Comparison of ENCODE assay signal across 1 cellular context in the genomic region with DNA sequence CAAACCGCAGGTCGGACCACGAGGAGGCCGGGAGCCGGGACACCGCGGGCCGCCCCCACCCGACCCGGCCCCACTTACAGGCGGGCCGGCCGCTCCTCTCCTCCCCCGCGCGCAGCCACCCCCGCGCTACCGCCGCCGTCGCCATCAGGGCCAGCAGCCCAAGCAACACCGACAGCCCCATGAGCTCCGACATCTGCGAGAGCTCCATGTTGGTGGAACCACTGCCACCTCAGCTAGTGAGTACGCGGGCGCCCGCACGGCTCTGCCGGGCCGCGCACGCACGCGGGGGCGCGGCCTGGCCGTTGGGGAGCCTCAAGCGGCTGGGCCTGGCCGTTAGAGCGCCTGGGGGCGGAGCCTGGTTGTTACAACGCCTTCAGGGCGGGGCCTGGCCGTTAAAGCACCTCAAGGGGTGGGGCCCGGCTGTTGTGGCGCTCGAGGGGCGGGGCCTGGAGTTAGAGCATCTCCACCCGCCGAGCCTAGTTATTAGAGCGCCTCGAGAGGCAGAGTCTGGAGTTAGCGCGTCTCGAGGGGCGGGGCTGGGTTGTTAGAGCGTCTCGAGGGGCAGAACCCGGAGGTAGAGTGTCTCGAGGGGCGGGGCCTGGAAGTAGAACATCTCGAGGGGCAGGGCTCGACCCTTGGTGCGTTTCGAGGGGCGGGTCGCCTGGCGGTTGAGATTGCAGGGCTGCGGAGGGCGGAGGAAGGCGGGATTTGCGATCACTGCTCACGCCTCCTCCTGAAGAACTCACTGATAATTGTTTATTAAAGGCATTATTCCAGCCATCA.
A peak's percentile ranks its signal among the peaks of the same experiment; 100 is the strongest.
TF ChIP-seq lines count a peak whose summit lies in the region.

Gene TBL2 (minus strand): TSS at position 238 of the 783 bp plus-strand sequence. CDS start 30 bp downstream, at position 208.

TF ChIP-seq in K562, 482 proteins besides CTCF, POLR2A, EP300 and RAD21 (continued from another document and continues in another):
- TF ChIP-seq, protein P1, sequence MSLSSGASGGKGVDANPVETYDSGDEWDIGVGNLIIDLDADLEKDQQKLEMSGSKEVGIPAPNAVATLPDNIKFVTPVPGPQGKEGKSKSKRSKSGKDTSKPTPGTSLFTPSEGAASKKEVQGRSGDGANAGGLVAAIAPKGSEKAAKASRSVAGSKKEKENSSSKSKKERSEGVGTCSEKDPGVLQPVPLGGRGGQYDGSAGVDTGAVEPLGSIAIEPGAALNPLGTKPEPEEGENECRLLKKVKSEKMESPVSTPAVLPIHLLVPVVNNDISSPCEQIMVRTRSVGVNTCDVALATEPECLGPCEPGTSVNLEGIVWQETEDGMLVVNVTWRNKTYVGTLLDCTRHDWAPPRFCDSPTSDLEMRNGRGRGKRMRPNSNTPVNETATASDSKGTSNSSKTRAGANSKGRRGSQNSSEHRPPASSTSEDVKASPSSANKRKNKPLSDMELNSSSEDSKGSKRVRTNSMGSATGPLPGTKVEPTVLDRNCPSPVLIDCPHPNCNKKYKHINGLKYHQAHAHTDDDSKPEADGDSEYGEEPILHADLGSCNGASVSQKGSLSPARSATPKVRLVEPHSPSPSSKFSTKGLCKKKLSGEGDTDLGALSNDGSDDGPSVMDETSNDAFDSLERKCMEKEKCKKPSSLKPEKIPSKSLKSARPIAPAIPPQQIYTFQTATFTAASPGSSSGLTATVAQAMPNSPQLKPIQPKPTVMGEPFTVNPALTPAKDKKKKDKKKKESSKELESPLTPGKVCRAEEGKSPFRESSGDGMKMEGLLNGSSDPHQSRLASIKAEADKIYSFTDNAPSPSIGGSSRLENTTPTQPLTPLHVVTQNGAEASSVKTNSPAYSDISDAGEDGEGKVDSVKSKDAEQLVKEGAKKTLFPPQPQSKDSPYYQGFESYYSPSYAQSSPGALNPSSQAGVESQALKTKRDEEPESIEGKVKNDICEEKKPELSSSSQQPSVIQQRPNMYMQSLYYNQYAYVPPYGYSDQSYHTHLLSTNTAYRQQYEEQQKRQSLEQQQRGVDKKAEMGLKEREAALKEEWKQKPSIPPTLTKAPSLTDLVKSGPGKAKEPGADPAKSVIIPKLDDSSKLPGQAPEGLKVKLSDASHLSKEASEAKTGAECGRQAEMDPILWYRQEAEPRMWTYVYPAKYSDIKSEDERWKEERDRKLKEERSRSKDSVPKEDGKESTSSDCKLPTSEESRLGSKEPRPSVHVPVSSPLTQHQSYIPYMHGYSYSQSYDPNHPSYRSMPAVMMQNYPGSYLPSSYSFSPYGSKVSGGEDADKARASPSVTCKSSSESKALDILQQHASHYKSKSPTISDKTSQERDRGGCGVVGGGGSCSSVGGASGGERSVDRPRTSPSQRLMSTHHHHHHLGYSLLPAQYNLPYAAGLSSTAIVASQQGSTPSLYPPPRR (CRISPR knock-in tag; IDR thresholded peaks at IDR 0.05; ENCODE audit: borderline replicate concordance) = no peak
- TF ChIP-seq, protein P2, sequence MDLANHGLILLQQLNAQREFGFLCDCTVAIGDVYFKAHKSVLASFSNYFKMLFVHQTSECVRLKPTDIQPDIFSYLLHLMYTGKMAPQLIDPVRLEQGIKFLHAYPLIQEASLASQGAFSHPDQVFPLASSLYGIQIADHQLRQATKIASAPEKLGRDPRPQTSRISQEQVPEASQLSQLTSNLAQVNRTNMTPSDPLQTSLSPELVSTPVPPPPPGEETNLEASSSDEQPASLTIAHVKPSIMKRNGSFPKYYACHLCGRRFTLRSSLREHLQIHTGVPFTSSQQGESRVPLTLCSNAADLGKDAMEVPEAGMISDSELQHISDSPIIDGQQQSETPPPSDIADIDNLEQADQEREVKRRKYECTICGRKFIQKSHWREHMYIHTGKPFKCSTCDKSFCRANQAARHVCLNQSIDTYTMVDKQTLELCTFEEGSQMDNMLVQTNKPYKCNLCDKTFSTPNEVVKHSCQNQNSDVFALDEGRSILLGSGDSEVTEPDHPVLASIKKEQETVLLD (IDR thresholded peaks at IDR 0.05) = no peak
- TF ChIP-seq CLOCK (CRISPR knock-in tag; IDR thresholded peaks at IDR 0.05; ENCODE audit: borderline replicate concordance) (no peak), FOXJ3 (CRISPR knock-in tag; IDR thresholded peaks at IDR 0.05) (no peak), HDAC1 (IDR thresholded peaks at IDR 0.05) (peak in 1 of 2 experiments; percentile 63; a peak in 1 of 4 replicates), ZNF253 (CRISPR knock-in tag; conservative IDR thresholded peaks at IDR 0.05) (no peak), GTF3C2 (IDR thresholded peaks at IDR 0.05; ENCODE audit: borderline replicate concordance, extremely low read depth, insufficient read length) (no peak), EP400 (IDR thresholded peaks at IDR 0.05) (peak; percentile 91; the same call in 1 of the 2 replicates), ATF7 (IDR thresholded peaks at IDR 0.05) (peak; percentile 66; the same call in 1 of the 2 replicates), ZNF184 (CRISPR knock-in tag; IDR thresholded peaks at IDR 0.05) (no peak), E2F8 (IDR thresholded peaks at IDR 0.05; ENCODE audit: low read depth, partially characterized antibody) (no peak), TBL1XR1 (IDR thresholded peaks at IDR 0.05; ENCODE audit: low read length in 2 of 2) (no peak), NONO (IDR thresholded peaks at IDR 0.05; ENCODE audit: low read depth in 2 of 2, low read length in 1 of 2) (peak; percentile 31 to 92; a peak in 3 of 4 replicates), ZBTB33 (CRISPR knock-in tag; IDR thresholded peaks at IDR 0.05) (peak; percentile 69; the same call in 1 of the 2 replicates), HMGN3 (IDR thresholded peaks at IDR 0.05; ENCODE audit: borderline replicate concordance, extremely low read depth, insufficient read length, low read depth, low read length) (peak; percentile 92), PCBP2 (IDR thresholded peaks at IDR 0.05; ENCODE audit: low read depth, low read length, poor library complexity, severe bottlenecking) (no peak), KDM4B (IDR thresholded peaks at IDR 0.05; ENCODE audit: borderline replicate concordance in 2 of 2, low read depth in 1 of 2) (no peak), E2F3 (CRISPR knock-in tag; IDR thresholded peaks at IDR 0.05) (no peak; the same call in 1 of the 2 replicates), HDAC6 (IDR thresholded peaks at IDR 0.05; ENCODE audit: low read depth, low read length) (no peak), ZNF696 (CRISPR knock-in tag; conservative IDR thresholded peaks at IDR 0.05) (no peak), SMAD3 (CRISPR knock-in tag; conservative IDR thresholded peaks at IDR 0.05) (no peak; the same call in 1 of the 2 replicates), ARID1B (IDR thresholded peaks at IDR 0.05) (no peak)
- TF ChIP-seq, protein P3, sequence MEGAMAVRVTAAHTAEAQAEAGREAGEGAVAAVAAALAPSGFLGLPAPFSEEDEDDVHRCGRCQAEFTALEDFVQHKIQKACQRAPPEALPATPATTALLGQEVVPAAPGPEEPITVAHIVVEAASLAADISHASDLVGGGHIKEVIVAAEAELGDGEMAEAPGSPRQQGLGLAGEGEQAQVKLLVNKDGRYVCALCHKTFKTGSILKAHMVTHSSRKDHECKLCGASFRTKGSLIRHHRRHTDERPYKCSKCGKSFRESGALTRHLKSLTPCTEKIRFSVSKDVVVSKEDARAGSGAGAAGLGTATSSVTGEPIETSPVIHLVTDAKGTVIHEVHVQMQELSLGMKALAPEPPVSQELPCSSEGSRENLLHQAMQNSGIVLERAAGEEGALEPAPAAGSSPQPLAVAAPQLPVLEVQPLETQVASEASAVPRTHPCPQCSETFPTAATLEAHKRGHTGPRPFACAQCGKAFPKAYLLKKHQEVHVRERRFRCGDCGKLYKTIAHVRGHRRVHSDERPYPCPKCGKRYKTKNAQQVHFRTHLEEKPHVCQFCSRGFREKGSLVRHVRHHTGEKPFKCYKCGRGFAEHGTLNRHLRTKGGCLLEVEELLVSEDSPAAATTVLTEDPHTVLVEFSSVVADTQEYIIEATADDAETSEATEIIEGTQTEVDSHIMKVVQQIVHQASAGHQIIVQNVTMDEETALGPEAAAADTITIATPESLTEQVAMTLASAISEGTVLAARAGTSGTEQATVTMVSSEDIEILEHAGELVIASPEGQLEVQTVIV (CRISPR knock-in tag; IDR thresholded peaks at IDR 0.05; ENCODE audit: borderline replicate concordance) = no peak
- TF ChIP-seq, protein P4, sequence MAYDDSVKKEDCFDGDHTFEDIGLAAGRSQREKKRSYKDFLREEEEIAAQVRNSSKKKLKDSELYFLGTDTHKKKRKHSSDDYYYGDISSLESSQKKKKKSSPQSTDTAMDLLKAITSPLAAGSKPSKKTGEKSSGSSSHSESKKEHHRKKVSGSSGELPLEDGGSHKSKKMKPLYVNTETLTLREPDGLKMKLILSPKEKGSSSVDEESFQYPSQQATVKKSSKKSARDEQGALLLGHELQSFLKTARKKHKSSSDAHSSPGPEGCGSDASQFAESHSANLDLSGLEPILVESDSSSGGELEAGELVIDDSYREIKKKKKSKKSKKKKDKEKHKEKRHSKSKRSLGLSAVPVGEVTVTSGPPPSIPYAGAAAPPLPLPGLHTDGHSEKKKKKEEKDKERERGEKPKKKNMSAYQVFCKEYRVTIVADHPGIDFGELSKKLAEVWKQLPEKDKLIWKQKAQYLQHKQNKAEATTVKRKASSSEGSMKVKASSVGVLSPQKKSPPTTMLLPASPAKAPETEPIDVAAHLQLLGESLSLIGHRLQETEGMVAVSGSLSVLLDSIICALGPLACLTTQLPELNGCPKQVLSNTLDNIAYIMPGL (CRISPR knock-in tag; IDR thresholded peaks at IDR 0.05) = peak; percentile 65; the same call in 1 of the 2 replicates
- TF ChIP-seq, protein P5, sequence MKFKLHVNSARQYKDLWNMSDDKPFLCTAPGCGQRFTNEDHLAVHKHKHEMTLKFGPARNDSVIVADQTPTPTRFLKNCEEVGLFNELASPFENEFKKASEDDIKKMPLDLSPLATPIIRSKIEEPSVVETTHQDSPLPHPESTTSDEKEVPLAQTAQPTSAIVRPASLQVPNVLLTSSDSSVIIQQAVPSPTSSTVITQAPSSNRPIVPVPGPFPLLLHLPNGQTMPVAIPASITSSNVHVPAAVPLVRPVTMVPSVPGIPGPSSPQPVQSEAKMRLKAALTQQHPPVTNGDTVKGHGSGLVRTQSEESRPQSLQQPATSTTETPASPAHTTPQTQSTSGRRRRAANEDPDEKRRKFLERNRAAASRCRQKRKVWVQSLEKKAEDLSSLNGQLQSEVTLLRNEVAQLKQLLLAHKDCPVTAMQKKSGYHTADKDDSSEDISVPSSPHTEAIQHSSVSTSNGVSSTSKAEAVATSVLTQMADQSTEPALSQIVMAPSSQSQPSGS (CRISPR knock-in tag; IDR thresholded peaks at IDR 0.05) = no peak
